1 cellular context compared by ENCODE assay signal in the genomic region with DNA sequence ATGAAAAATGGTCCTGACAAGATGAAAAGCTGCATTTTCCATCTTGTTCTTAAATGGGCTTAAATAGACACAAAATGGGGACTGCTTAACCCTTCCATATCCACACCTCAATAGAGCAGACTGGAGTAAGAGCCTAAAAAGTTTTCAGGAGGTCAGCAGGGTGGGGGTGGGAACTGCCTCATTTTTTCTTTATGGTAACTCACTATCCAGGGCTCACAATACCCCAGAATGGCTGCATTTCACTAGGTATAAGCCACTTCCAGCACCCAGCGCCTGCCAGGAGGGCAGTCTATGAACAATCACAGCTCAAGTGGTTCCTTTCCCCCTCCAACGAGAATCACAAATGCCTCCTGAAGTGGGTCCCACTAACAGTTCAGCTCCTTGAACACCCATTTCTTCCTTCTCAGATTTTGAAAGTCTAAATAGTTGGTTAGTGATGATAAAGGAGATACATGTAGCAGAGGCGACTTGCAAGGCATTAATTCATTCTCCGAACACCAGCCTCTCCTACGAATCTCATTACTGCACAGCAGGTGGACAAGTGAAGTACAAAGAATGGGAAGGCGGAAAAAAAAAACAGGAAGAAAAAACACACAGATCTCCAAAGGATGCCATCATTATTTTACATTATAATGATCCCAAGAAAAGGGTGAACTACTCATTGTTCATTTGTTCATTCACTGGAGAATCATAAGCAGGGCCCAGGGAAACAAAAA.
TF ChIP-seq lines count a peak whose summit lies in the region.

No MANE protein-coding gene starts in this region.

TF ChIP-seq in GM23338, 12 proteins besides CTCF, POLR2A, EP300 and RAD21 (continued from another document):
- TF ChIP-seq STAT1 (IDR thresholded peaks at IDR 0.05; ENCODE audit: unreplicated experiment) (no peak), ZNF331 (CRISPR knock-in tag; IDR thresholded peaks at IDR 0.05; ENCODE audit: low read depth) (no peak), POLR2AphosphoS5 (IDR thresholded peaks at IDR 0.05; ENCODE audit: low read depth) (no peak), JUNB (IDR thresholded peaks at IDR 0.05; ENCODE audit: unreplicated experiment) (no peak)
- TF ChIP-seq, protein P1, sequence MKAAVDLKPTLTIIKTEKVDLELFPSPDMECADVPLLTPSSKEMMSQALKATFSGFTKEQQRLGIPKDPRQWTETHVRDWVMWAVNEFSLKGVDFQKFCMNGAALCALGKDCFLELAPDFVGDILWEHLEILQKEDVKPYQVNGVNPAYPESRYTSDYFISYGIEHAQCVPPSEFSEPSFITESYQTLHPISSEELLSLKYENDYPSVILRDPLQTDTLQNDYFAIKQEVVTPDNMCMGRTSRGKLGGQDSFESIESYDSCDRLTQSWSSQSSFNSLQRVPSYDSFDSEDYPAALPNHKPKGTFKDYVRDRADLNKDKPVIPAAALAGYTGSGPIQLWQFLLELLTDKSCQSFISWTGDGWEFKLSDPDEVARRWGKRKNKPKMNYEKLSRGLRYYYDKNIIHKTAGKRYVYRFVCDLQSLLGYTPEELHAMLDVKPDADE (IDR thresholded peaks at IDR 0.05) = no peak
- TF ChIP-seq, protein P2, sequence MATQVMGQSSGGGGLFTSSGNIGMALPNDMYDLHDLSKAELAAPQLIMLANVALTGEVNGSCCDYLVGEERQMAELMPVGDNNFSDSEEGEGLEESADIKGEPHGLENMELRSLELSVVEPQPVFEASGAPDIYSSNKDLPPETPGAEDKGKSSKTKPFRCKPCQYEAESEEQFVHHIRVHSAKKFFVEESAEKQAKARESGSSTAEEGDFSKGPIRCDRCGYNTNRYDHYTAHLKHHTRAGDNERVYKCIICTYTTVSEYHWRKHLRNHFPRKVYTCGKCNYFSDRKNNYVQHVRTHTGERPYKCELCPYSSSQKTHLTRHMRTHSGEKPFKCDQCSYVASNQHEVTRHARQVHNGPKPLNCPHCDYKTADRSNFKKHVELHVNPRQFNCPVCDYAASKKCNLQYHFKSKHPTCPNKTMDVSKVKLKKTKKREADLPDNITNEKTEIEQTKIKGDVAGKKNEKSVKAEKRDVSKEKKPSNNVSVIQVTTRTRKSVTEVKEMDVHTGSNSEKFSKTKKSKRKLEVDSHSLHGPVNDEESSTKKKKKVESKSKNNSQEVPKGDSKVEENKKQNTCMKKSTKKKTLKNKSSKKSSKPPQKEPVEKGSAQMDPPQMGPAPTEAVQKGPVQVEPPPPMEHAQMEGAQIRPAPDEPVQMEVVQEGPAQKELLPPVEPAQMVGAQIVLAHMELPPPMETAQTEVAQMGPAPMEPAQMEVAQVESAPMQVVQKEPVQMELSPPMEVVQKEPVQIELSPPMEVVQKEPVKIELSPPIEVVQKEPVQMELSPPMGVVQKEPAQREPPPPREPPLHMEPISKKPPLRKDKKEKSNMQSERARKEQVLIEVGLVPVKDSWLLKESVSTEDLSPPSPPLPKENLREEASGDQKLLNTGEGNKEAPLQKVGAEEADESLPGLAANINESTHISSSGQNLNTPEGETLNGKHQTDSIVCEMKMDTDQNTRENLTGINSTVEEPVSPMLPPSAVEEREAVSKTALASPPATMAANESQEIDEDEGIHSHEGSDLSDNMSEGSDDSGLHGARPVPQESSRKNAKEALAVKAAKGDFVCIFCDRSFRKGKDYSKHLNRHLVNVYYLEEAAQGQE (IDR thresholded peaks at IDR 0.05; ENCODE audit: unreplicated experiment) = no peak
TF ChIP-seq in GM23338: peak in this region for 0.
